ENCODE assay signal across 1 cellular context in the genomic region with DNA sequence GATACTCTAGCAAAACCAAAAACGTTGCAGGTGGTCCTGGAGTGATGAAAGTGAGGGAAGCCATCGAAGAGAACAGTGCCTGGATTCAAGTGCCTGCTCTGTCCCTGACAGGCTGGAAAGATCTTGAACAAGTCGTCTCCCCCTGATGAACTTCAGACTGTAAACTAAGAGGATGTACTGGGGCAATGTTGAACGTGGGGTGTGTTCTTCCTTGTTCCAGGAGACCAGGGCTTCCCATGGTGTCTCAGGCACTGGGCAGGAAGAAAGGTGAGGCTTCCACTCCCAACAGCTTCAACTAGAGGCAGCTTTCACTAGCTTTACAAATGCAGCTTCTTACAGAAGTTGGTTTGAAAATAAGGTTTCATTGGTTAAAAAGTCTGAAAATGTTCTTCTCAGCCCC.
TF ChIP-seq lines count a peak whose summit lies in the region.

No MANE protein-coding gene starts in this region.

TF ChIP-seq in H1, 55 proteins besides CTCF, POLR2A, EP300 and RAD21:
- no peak for TF ChIP-seq KDM4A (IDR thresholded peaks at IDR 0.05; ENCODE audit: low read depth, low read length, severe bottlenecking)
